1 cellular context compared by ENCODE assay signal in genomic region chr7:151631149-151631967, GRCh38.
TF ChIP-seq lines count a peak whose summit lies in the region.

No MANE protein-coding gene starts in this region.

TF ChIP-seq in K562, 482 proteins besides CTCF, POLR2A, EP300 and RAD21 (continued from another document):
- 0 out of 2 replicates have a peak, but pooled peaks have one; percentile 5 for TF ChIP-seq ZNF512 (tag; IDR thresholded peaks at IDR 0.05)
- peak; percentile 14 for TF ChIP-seq HDAC3 (IDR thresholded peaks at IDR 0.05; ENCODE audit: borderline replicate concordance, partially characterized antibody)
- no peak for TF ChIP-seq ATF3 (IDR thresholded peaks at IDR 0.05)
- TF ChIP-seq ATF3 (CRISPR knock-in tag; conservative IDR thresholded peaks at IDR 0.05) = 0 out of 2 replicates have a peak, but pooled peaks have one; percentile 66
- TF ChIP-seq ZNF311 (CRISPR knock-in tag; IDR thresholded peaks at IDR 0.05) = no peak
- TF ChIP-seq ZBTB43 (CRISPR knock-in tag; IDR thresholded peaks at IDR 0.05) = 0 out of 2 replicates have a peak, but pooled peaks have one; percentile 36
- peak; percentile 45; the same call in 1 of the 2 replicates for TF ChIP-seq RNF2 (IDR thresholded peaks at IDR 0.05)
- 0 out of 2 replicates have a peak, but pooled peaks have one; percentile 9 for TF ChIP-seq RB1 (IDR thresholded peaks at IDR 0.05; ENCODE audit: low read depth)
- TF ChIP-seq ZNF655 (CRISPR knock-in tag; IDR thresholded peaks at IDR 0.05) = no peak
- 0 out of 2 replicates have a peak, but pooled peaks have one; percentile 1 for TF ChIP-seq THAP12 (CRISPR knock-in tag; IDR thresholded peaks at IDR 0.05)
- 0 out of 2 replicates have a peak, but pooled peaks have one; percentile 42 for TF ChIP-seq SMARCE1 (IDR thresholded peaks at IDR 0.05)
- TF ChIP-seq CHD1 (IDR thresholded peaks at IDR 0.05; ENCODE audit: low read length) = peak; percentile 83
- no peak for TF ChIP-seq SMAD3 (CRISPR knock-in tag; conservative IDR thresholded peaks at IDR 0.05)
- peak; percentile 29 for TF ChIP-seq SAP30 (IDR thresholded peaks at IDR 0.05; ENCODE audit: borderline replicate concordance, insufficient read depth, low read depth, low read length, poor library complexity, severe bottlenecking)
- TF ChIP-seq ZBTB40 (IDR thresholded peaks at IDR 0.05) = peak; percentile 69
- TF ChIP-seq ZBTB40 (CRISPR knock-in tag; IDR thresholded peaks at IDR 0.05) = no peak
- 0 out of 2 replicates have a peak, but pooled peaks have one; percentile 6 for TF ChIP-seq ZNF324 (CRISPR knock-in tag; IDR thresholded peaks at IDR 0.05)
- TF ChIP-seq BDP1 (IDR thresholded peaks at IDR 0.05; ENCODE audit: insufficient read depth, insufficient read length) = no peak
